8 cellular contexts compared by ENCODE assay signal in genomic region chr19:6481541-6482342, GRCh38. TPM values are rescaled to one million over a fixed set of nuclear protein-coding genes. Genes with fewer than 3 reads are reported as not detected.
DNase-seq lines count a peak whose midpoint lies in the region; ATAC-seq and TF ChIP-seq lines count a peak whose summit lies in the region.

TSS of gene DENND1C (minus strand) at chr19:6481787. CDS start at chr19:6481695, 92 bp downstream.

- H3K9me3 ChIP-seq in mucosa of rectum (ENCODE audit: control insufficient read depth in 2 of 2, low read length in 2 of 2) (no peaks in the 10 kb centered on the region), uterus (no peaks in the 10 kb centered on the region)

- POLR2A ChIA-PET in activated B cell treated with CpG ODN at 0.5 μM for 24 hours (lab: Charles Lee), result interaction anchor here (0.6 to 2.6 kb wide), 24 partner anchors 8 to 382 kb away, joined by 3 to 25 read pairs (median 4); partner anchors contain the start of genes ALKBH7, CLPP, GTF2F1 and KHSRP

- peak within 1 kb of the TSS; percentile 58 to 70 for H3K9ac ChIP-seq in mucosa of rectum (ENCODE audit: low read depth in 1 of 2, low read length in 2 of 2)

- peaks cover 10% of the 10 kb centered on the region for H3K36me3 Mint-ChIP-seq in activated B cell treated with CpG ODN at 0.5 μM for 24 hours (ENCODE audit: low read depth)

- peaks cover 29% of the 10 kb centered on the region for H3K4me1 Mint-ChIP-seq in activated B cell treated with CpG ODN at 0.5 μM for 24 hours

- H3K4me3 Mint-ChIP-seq in activated B cell treated with CpG ODN at 0.5 μM for 24 hours, result peak within 1 kb of the TSS; percentile 91

- DNase-seq in activated B cell treated with CpG ODN at 0.5 μM for 24 hours, result peak; percentile 67
- peak; percentile 31 for DNase-seq in cerebellar cortex (ENCODE audit: low spot score)
- DNase-seq in superior temporal gyrus (ENCODE audit: extremely low spot score), result peak; percentile 66
- DNase-seq in iPS-NIHi7 (ENCODE audit: extremely low spot score), result no peak
- no peak for DNase-seq in uterus

- no peaks in the 10 kb centered on the region for H3K9me3 Mint-ChIP-seq in activated B cell treated with CpG ODN at 0.5 μM for 24 hours

- ATAC-seq in HG03520 (IDR thresholded peaks at IDR 0.05; ENCODE audit: unreplicated experiment) (peak; percentile 48), activated B cell treated with CpG ODN at 0.5 μM for 24 hours (ENCODE audit: low read depth) (peak; percentile 97)

- no peak for TF ChIP-seq CTCF in activated B cell treated with CpG ODN at 0.5 μM for 24 hours (IDR thresholded peaks at IDR 0.05)
- peak in 1 of 4 experiments; percentile 4 for TF ChIP-seq CTCF in uterus (IDR thresholded peaks at IDR 0.05)

- H3K4me1 ChIP-seq in mucosa of rectum (ENCODE audit: control insufficient read depth in 2 of 2, insufficient read depth in 2 of 2, low read length in 2 of 2), result no peaks in the 10 kb centered on the region
- H3K4me1 ChIP-seq in uterus, result peaks cover 0 to 4% of the 10 kb centered on the region in 2 donors

- no peaks in the 10 kb centered on the region for H3K27me3 Mint-ChIP-seq in activated B cell treated with CpG ODN at 0.5 μM for 24 hours

- intact Hi-C loops in activated B cell treated with CpG ODN at 0.5 μM for 24 hours (cut with micrococcal nuclease), result loop anchor here (1.0 to 2.0 kb wide), 3 partner anchors 21 to 56 kb away; no protein-coding TSS in a partner anchor
- intact Hi-C loops in uterus (cut with DNase I; ENCODE audit: low total_unique reads), result no loop called here

- H3K27ac Mint-ChIP-seq in activated B cell treated with CpG ODN at 0.5 μM for 24 hours, result peak within 1 kb of the TSS; percentile 89

- H3K4me3 ChIP-seq in mucosa of rectum (ENCODE audit: low read length in 2 of 2) (peak within 1 kb of the TSS; percentile 58 to 75), uterus (no peak within 1 kb of the TSS)

- CTCF ChIA-PET in activated B cell treated with CpG ODN at 0.5 μM for 24 hours (lab: Charles Lee), result interaction anchor here (0.8 to 2.0 kb wide), 4 partner anchors 10 to 152 kb away, joined by 3 to 9 read pairs (median 4); partner anchors contain the start of genes CRB3 and SLC25A23

- peak; percentile 75 for TF ChIP-seq POLR2A in GM18526 (IDR thresholded peaks at IDR 0.05; ENCODE audit: extremely low read depth, insufficient read length)
- no peak for TF ChIP-seq POLR2A in uterus (IDR thresholded peaks at IDR 0.05)

- H3K27me3 ChIP-seq in mucosa of rectum (ENCODE audit: control insufficient read depth in 2 of 2, insufficient read depth in 2 of 2, low read length in 2 of 2), result no peaks in the 10 kb centered on the region
- peaks cover 0 to 3% of the 10 kb centered on the region in 2 donors for H3K27me3 ChIP-seq in uterus

- H3K36me3 ChIP-seq in mucosa of rectum (ENCODE audit: control insufficient read depth in 2 of 2, insufficient read depth in 2 of 2, low read length in 2 of 2) (no peaks in the 10 kb centered on the region), uterus (no peaks in the 10 kb centered on the region)

- peak within 1 kb of the TSS; percentile 44 to 71 for H3K27ac ChIP-seq in mucosa of rectum (ENCODE audit: low read depth in 2 of 2, low read length in 2 of 2)
- no peak within 1 kb of the TSS for H3K27ac ChIP-seq in uterus

RNA-seq across cellular contexts. Expression of gene DENND1C, which starts in this region (rescaled TPM):
- total RNA-seq in activated B cell treated with CpG ODN at 0.5 μM for 24 hours (90.0 and 95.1 TPM in 2 replicates), uterus (1 to 10 TPM in 2 of 4 donors, not detected in 2; 1.4 to 2.1 TPM)

Comparison
In these comparisons a context has a peak if more than half of its experiments do, and no peak if none do; other contexts are left out.
1. RNA of gene DENND1C (total RNA-seq): 90.0 to 95.1 TPM in activated B cell treated with CpG ODN at 0.5 μM for 24 hours; 1.4 to 2.1 TPM in uterus; every median in the first group is over 10 times any median in the second.
2. DNase-seq: peak in activated B cell treated with CpG ODN at 0.5 μM for 24 hours (single experiment), cerebellar cortex (single experiment) and superior temporal gyrus (single experiment); none in iPS-NIHi7 (single experiment) and uterus (0 of 2).
3. H3K27ac ChIP-seq: peak in mucosa of rectum (2 of 2); none in uterus (0 of 2).
4. H3K4me3 ChIP-seq: peak in mucosa of rectum (2 of 2); none in uterus (0 of 2).